Comparison of ENCODE assay signal across 1 cellular context in the genomic region with DNA sequence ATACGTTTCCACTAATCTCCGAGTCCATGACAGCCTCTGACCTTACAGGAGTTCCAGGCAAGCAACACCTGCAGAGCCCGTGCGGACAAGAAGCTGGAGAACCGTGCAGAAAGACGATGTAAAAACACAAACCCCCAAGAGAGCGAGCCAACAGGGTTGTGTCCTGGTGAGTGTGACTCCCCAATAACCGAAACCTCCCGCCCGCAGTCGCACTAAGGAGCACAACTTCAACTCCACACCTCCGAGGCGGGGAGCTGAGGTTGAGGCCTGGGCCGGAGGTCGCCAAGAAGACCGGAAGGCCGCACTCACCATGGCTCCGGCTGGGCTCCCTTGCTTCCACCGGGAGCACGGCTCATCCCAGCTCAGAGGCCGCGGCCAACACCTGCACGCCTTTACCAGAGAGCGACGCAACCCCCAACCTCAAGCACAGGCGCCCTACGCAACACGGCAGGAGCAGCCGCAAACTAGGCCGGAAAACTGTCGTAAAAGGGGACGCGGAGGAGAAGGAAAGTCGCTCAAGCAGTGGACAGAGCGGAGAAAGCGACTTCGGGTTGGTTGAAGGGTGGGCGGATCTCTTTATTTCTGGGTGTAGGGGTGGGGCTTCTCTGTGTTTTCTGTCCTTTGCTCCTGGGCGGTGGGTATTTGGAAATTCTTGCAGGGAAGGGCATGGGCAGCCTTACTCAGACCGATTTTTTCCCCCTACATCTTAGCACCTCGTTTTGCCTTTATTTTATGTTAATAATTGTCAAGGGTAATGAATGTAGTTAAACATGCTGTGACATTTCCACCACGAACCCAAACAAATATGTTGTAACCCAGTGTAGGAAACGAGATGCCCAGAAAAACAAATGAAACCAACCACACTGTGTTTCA.
TF ChIP-seq lines count a peak whose summit lies in the region.

DNAJC19 (minus strand) TSS at position 446 of the 873 bp plus-strand sequence; CDS start at position 312, 134 bp downstream.

TF ChIP-seq in HEK293, 187 proteins besides CTCF, POLR2A, EP300 and RAD21 (continued from another document and continues in another):
- no peak for TF ChIP-seq REST (tag by site-specific recombination; IDR thresholded peaks at IDR 0.05)
- TF ChIP-seq HOXC10 (CRISPR knock-in tag; IDR thresholded peaks at IDR 0.05): no peak
- TF ChIP-seq, protein P1, sequence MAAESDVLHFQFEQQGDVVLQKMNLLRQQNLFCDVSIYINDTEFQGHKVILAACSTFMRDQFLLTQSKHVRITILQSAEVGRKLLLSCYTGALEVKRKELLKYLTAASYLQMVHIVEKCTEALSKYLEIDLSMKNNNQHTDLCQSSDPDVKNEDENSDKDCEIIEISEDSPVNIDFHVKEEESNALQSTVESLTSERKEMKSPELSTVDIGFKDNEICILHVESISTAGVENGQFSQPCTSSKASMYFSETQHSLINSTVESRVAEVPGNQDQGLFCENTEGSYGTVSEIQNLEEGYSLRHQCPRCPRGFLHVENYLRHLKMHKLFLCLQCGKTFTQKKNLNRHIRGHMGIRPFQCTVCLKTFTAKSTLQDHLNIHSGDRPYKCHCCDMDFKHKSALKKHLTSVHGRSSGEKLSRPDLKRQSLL (tag by site-specific recombination; IDR thresholded peaks at IDR 0.05): no peak
- TF ChIP-seq KLF16 (tag by site-specific recombination; IDR thresholded peaks at IDR 0.05): no peak
- TF ChIP-seq ZNF221 (tag by site-specific recombination; IDR thresholded peaks at IDR 0.05; ENCODE audit: borderline replicate concordance): no peak
- TF ChIP-seq, protein P2, sequence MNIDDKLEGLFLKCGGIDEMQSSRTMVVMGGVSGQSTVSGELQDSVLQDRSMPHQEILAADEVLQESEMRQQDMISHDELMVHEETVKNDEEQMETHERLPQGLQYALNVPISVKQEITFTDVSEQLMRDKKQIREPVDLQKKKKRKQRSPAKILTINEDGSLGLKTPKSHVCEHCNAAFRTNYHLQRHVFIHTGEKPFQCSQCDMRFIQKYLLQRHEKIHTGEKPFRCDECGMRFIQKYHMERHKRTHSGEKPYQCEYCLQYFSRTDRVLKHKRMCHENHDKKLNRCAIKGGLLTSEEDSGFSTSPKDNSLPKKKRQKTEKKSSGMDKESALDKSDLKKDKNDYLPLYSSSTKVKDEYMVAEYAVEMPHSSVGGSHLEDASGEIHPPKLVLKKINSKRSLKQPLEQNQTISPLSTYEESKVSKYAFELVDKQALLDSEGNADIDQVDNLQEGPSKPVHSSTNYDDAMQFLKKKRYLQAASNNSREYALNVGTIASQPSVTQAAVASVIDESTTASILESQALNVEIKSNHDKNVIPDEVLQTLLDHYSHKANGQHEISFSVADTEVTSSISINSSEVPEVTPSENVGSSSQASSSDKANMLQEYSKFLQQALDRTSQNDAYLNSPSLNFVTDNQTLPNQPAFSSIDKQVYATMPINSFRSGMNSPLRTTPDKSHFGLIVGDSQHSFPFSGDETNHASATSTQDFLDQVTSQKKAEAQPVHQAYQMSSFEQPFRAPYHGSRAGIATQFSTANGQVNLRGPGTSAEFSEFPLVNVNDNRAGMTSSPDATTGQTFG (tag by site-specific recombination; IDR thresholded peaks at IDR 0.05; ENCODE audit: borderline replicate concordance): no peak
- peak; percentile 45; the same call in 1 of the 2 replicates for TF ChIP-seq ZBTB8A (tag by site-specific recombination; IDR thresholded peaks at IDR 0.05)
- no peak for TF ChIP-seq ZNF777 (tag by site-specific recombination; IDR thresholded peaks at IDR 0.05; ENCODE audit: borderline replicate concordance)
- no peak for TF ChIP-seq ZNF624 (tag by site-specific recombination; IDR thresholded peaks at IDR 0.05)
- no peak for TF ChIP-seq ZNF423 (tag by site-specific recombination; IDR thresholded peaks at IDR 0.05)
- TF ChIP-seq PRDM1 (tag by site-specific recombination; IDR thresholded peaks at IDR 0.05): peak; percentile 91
- TF ChIP-seq, protein P3, sequence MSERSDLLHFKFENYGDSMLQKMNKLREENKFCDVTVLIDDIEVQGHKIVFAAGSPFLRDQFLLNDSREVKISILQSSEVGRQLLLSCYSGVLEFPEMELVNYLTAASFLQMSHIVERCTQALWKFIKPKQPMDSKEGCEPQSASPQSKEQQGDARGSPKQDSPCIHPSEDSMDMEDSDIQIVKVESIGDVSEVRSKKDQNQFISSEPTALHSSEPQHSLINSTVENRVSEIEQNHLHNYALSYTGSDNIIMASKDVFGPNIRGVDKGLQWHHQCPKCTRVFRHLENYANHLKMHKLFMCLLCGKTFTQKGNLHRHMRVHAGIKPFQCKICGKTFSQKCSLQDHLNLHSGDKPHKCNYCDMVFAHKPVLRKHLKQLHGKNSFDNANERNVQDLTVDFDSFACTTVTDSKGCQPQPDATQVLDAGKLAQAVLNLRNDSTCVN (tag by site-specific recombination; optimal IDR thresholded peaks at IDR 0.05): peak; percentile 31
- TF ChIP-seq, protein P4, sequence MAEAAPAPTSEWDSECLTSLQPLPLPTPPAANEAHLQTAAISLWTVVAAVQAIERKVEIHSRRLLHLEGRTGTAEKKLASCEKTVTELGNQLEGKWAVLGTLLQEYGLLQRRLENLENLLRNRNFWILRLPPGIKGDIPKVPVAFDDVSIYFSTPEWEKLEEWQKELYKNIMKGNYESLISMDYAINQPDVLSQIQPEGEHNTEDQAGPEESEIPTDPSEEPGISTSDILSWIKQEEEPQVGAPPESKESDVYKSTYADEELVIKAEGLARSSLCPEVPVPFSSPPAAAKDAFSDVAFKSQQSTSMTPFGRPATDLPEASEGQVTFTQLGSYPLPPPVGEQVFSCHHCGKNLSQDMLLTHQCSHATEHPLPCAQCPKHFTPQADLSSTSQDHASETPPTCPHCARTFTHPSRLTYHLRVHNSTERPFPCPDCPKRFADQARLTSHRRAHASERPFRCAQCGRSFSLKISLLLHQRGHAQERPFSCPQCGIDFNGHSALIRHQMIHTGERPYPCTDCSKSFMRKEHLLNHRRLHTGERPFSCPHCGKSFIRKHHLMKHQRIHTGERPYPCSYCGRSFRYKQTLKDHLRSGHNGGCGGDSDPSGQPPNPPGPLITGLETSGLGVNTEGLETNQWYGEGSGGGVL (tag by site-specific recombination; IDR thresholded peaks at IDR 0.05): no peak
- no peak for TF ChIP-seq ZNF121 (tag by site-specific recombination; IDR thresholded peaks at IDR 0.05)
- TF ChIP-seq ZXDB (tag by site-specific recombination; IDR thresholded peaks at IDR 0.05): peak; percentile 62
- peak; percentile 78 for TF ChIP-seq SP3 (tag by site-specific recombination; IDR thresholded peaks at IDR 0.05)
- peak; percentile 32; the same call in 1 of the 2 replicates for TF ChIP-seq EGR2 (tag by site-specific recombination; IDR thresholded peaks at IDR 0.05; ENCODE audit: low read depth)
- TF ChIP-seq REPIN1 (tag by site-specific recombination; IDR thresholded peaks at IDR 0.05; ENCODE audit: low read depth): no peak
- no peak for TF ChIP-seq TCF7L2 (IDR thresholded peaks at IDR 0.05; ENCODE audit: borderline replicate concordance, low read depth, low read length)
- peak; percentile 52; the same call in 1 of the 2 replicates for TF ChIP-seq PATZ1 (tag by site-specific recombination; IDR thresholded peaks at IDR 0.05)
- TF ChIP-seq ZBTB7A (tag by site-specific recombination; IDR thresholded peaks at IDR 0.05; ENCODE audit: low read depth): no peak
- TF ChIP-seq HIC1 (tag by site-specific recombination; IDR thresholded peaks at IDR 0.05): no peak
- TF ChIP-seq ZNF214 (tag by site-specific recombination; IDR thresholded peaks at IDR 0.05; ENCODE audit: borderline replicate concordance): no peak
- TF ChIP-seq ZNF514 (tag by site-specific recombination; IDR thresholded peaks at IDR 0.05): no peak
- TF ChIP-seq ZNF112 (tag by site-specific recombination; IDR thresholded peaks at IDR 0.05): no peak
- no peak for TF ChIP-seq ZBTB49 (tag by site-specific recombination; IDR thresholded peaks at IDR 0.05; ENCODE audit: low read depth)
- TF ChIP-seq ZNF366 (tag by site-specific recombination; conservative IDR thresholded peaks at IDR 0.05): peak; percentile 67
- TF ChIP-seq, protein P5, sequence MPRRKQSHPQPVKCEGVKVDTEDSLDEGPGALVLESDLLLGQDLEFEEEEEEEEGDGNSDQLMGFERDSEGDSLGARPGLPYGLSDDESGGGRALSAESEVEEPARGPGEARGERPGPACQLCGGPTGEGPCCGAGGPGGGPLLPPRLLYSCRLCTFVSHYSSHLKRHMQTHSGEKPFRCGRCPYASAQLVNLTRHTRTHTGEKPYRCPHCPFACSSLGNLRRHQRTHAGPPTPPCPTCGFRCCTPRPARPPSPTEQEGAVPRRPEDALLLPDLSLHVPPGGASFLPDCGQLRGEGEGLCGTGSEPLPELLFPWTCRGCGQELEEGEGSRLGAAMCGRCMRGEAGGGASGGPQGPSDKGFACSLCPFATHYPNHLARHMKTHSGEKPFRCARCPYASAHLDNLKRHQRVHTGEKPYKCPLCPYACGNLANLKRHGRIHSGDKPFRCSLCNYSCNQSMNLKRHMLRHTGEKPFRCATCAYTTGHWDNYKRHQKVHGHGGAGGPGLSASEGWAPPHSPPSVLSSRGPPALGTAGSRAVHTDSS (tag by site-specific recombination; IDR thresholded peaks at IDR 0.05): no peak
- no peak for TF ChIP-seq ZNF677 (tag by site-specific recombination; IDR thresholded peaks at IDR 0.05)
- TF ChIP-seq ZNF76 (tag by site-specific recombination; IDR thresholded peaks at IDR 0.05; ENCODE audit: borderline replicate concordance, low read depth): peak; percentile 34; the same call in 1 of the 2 replicates
- no peak for TF ChIP-seq ZNF394 (tag by site-specific recombination; IDR thresholded peaks at IDR 0.05; ENCODE audit: borderline replicate concordance)
